ENCODE assay signal across 16 cellular contexts in genomic region chr2:85756822-85757435, GRCh38. TPM values are rescaled to one million over a fixed set of nuclear protein-coding genes. Genes with fewer than 3 reads are reported as not detected.
DNase-seq lines count a peak whose midpoint lies in the region; ATAC-seq, FAIRE-seq and TF ChIP-seq lines count a peak whose summit lies in the region.
"Had no signal": no experiment of that assay in that cellular context is flagged by ENCODE, and none has a peak within 500 bp of the region (broad histone marks: within the 10 kb centered on the region; RNA-seq: fewer than 3 reads in every experiment).

No MANE protein-coding gene starts in this region.

- no peak for DNase-seq in heart left ventricle
- no peak for DNase-seq in left cardiac atrium
- DNase-seq in fibroblast of pulmonary artery (ENCODE audit: low read depth) = no peak
- DNase-seq in osteoblast (ENCODE audit: insufficient read length, low spot score, missing footprints) = peak; percentile 81
- DNase-seq in smooth muscle cell (lab: John Stamatoyannopoulos, UW; ENCODE audit: unreplicated experiment) = no peak
- no peak for DNase-seq in GM12891 (ENCODE audit: insufficient read length, low spot score)
- no peak for DNase-seq in PC-3
- no peak for DNase-seq in NCI-H128 (lab: John Stamatoyannopoulos, UW; ENCODE audit: unreplicated experiment)
- DNase-seq: activated B cell treated with CpG ODN at 0.5 μM for 24 hours; activated T-cell treated with anti-CD3 and anti-CD28 coated beads for 4 hours; brain microvascular endothelial cell; immature natural killer cell; SIG-M5; stimulated activated CD4-positive, alpha-beta T cell treated with anti-CD3 and anti-CD28 coated beads, Interleukin-4, amount 100 ng/mL, for 24 hours had no signal

- no peaks in the 10 kb centered on the region for H3K9me2 ChIP-seq in PC-3 (replicated peaks; ENCODE audit: low read length)

- H3F3A ChIP-seq in smooth muscle cell (ENCODE audit: low read depth) (no peaks in the 10 kb centered on the region), PC-3 (ENCODE audit: low read length, unreplicated experiment) (no peaks in the 10 kb centered on the region)

- H3K36me3 ChIP-seq in heart left ventricle = peaks cover 0 to 6% (median 3%) of the 10 kb centered on the region in 9 donors
- H3K36me3 ChIP-seq in osteoblast (ENCODE audit: insufficient read depth, low read length) = peaks cover 11% of the 10 kb centered on the region
- H3K36me3 ChIP-seq in smooth muscle cell (ENCODE audit: low read depth) = no peaks in the 10 kb centered on the region
- H3K36me3 ChIP-seq in PC-3 (ENCODE audit: low read depth, low read length) = no peaks in the 10 kb centered on the region
- H3K36me3 ChIP-seq: brain microvascular endothelial cell, neutrophil had no signal

- BruUV-seq in PC-3 (replicated peaks; lab: Mats Ljungman, UMichigan) = no TSS peak

- H3K9me3 ChIP-seq in heart left ventricle (no peaks in the 10 kb centered on the region), osteoblast (ENCODE audit: low read depth, low read length) (no peaks in the 10 kb centered on the region), smooth muscle cell (replicated peaks; ENCODE audit: low read depth) (no peaks in the 10 kb centered on the region), PC-3 (ENCODE audit: low read length) (no peaks in the 10 kb centered on the region)
- H3K9me3 ChIP-seq: neutrophil had no signal

- H3K9ac ChIP-seq in smooth muscle cell (ENCODE audit: low read depth) (no peak overlapping the region), PC-3 (ENCODE audit: low read length) (no peak overlapping the region)

- H3K4me1 ChIP-seq in heart left ventricle = peaks cover 3 to 85% (median 52%) of the 10 kb centered on the region in 12 donors
- H3K4me1 ChIP-seq in osteoblast (ENCODE audit: insufficient read depth, low read length) = peaks cover 24% of the 10 kb centered on the region
- H3K4me1 ChIP-seq in smooth muscle cell (ENCODE audit: low read depth) = peaks cover 11% of the 10 kb centered on the region
- peaks cover 6% of the 10 kb centered on the region for H3K4me1 ChIP-seq in PC-3 (ENCODE audit: insufficient read depth, low read length)

- peaks cover 52% of the 10 kb centered on the region for H4K20me1 ChIP-seq in osteoblast (ENCODE audit: insufficient read depth, low read length)
- peaks cover 61% of the 10 kb centered on the region for H4K20me1 ChIP-seq in smooth muscle cell (ENCODE audit: low read depth)
- H4K20me1 ChIP-seq in PC-3 (ENCODE audit: low read length) = no peaks in the 10 kb centered on the region

- ATAC-seq in heart left ventricle (no peak), left cardiac atrium (no peak), PC-3 (no peak)

- intact Hi-C loops in heart left ventricle (cut with DNase I) = no loop called here
- intact Hi-C loops in left cardiac atrium (cut with DNase I) = no loop called here
- intact Hi-C loops in PC-3 (cut with micrococcal nuclease) = no loop called here

- TF ChIP-seq POLR2A in heart left ventricle (IDR thresholded peaks at IDR 0.05) = no peak
- no peak for TF ChIP-seq POLR2A in GM12891 (IDR thresholded peaks at IDR 0.05; ENCODE audit: low read depth, low read length)

- H2AFZ ChIP-seq in osteoblast (ENCODE audit: low read length) = no peak overlapping the region
- H2AFZ ChIP-seq in smooth muscle cell (ENCODE audit: low read depth) = no peak overlapping the region
- H2AFZ ChIP-seq in PC-3 (ENCODE audit: low read length) = no peak overlapping the region

- H3K4me3 ChIP-seq in heart left ventricle (peak overlapping the region in 11 of 12 donors; percentile 10 to 94 (median 88)), fibroblast of pulmonary artery (replicated peaks; ENCODE audit: low read depth, low read length) (peak overlapping the region; percentile 99), osteoblast (ENCODE audit: insufficient read depth, low read length) (no peak overlapping the region), smooth muscle cell (no peak overlapping the region), PC-3 (ENCODE audit: low read length) (no peak overlapping the region)

- POLR2A ChIA-PET in PC-3 (lab: Charles Lee; ENCODE audit: unreplicated experiment) = no interaction called here

- FAIRE-seq in GM12891 (lab: Jason Lieb, UNC) = no peak

- WGBS in heart left ventricle, 4 donors = 57 to 69% (median 62%) methylated on average over 9 of the region's 9 CpGs
- WGBS in smooth muscle cell (ENCODE audit: low lambda C conversion rate) = 89% methylated on average over 9 of the region's 9 CpGs

- CTCF ChIA-PET in PC-3 (lab: Charles Lee) = no interaction called here

- TF ChIP-seq CTCF in heart left ventricle (IDR thresholded peaks at IDR 0.05) (no peak), fibroblast of pulmonary artery (IDR thresholded peaks at IDR 0.05; ENCODE audit: low read length, missing control alignments) (no peak), osteoblast (IDR thresholded peaks at IDR 0.05; ENCODE audit: extremely low read depth, low read depth, low read length) (no peak), smooth muscle cell (IDR thresholded peaks at IDR 0.05; ENCODE audit: borderline replicate concordance, insufficient read depth, poor library complexity, severe bottlenecking) (no peak), PC-3 (conservative IDR thresholded peaks at IDR 0.05; ENCODE audit: low read depth, low read length) (no peak)

- H3K27ac ChIP-seq in heart left ventricle (peak overlapping the region in 4 of 12 donors; percentile 2 to 80 (median 6)), osteoblast (ENCODE audit: low read depth, low read length) (no peak overlapping the region), smooth muscle cell (ENCODE audit: low read depth) (no peak overlapping the region), PC-3 (ENCODE audit: low read length) (no peak overlapping the region)
- H3K27ac ChIP-seq: brain microvascular endothelial cell, epithelial cell of prostate, neutrophil had no signal

- peaks cover 0 to 34% (median 0%) of the 10 kb centered on the region in 9 donors for H3K27me3 ChIP-seq in heart left ventricle
- H3K27me3 ChIP-seq in osteoblast (ENCODE audit: insufficient read depth, low read length) = no peaks in the 10 kb centered on the region
- H3K27me3 ChIP-seq in smooth muscle cell (ENCODE audit: low read depth) = peaks cover 23% of the 10 kb centered on the region
- peaks cover 41% of the 10 kb centered on the region for H3K27me3 ChIP-seq in PC-3 (ENCODE audit: low read length)

- H3K79me2 ChIP-seq in osteoblast (ENCODE audit: insufficient read depth, low read length) = peaks cover 74% of the 10 kb centered on the region
- peaks cover 14% of the 10 kb centered on the region for H3K79me2 ChIP-seq in smooth muscle cell (ENCODE audit: low read depth)
- H3K79me2 ChIP-seq in PC-3 (ENCODE audit: low read length) = no peaks in the 10 kb centered on the region

- H3K4me2 ChIP-seq in osteoblast (ENCODE audit: insufficient read depth, low read length) (peak overlapping the region; percentile 94), smooth muscle cell (no peak overlapping the region), PC-3 (ENCODE audit: low read length) (no peak overlapping the region)

TF ChIP-seq in GM12891, 5 proteins besides CTCF, POLR2A, EP300 and RAD21:
- no peak for TF ChIP-seq TAF1 (IDR thresholded peaks at IDR 0.05; ENCODE audit: low read depth, low read length)
- no peak for TF ChIP-seq PAX5 (IDR thresholded peaks at IDR 0.05; ENCODE audit: insufficient read depth, low read length, severe bottlenecking)
- no peak for TF ChIP-seq POU2F2 (IDR thresholded peaks at IDR 0.05; ENCODE audit: low read depth, low read length)
- no peak for TF ChIP-seq SPI1 (IDR thresholded peaks at IDR 0.05; ENCODE audit: low read depth, low read length)
- TF ChIP-seq POLR2AphosphoS5 (IDR thresholded peaks at IDR 0.05; ENCODE audit: low read depth, low read length) = no peak

RNA-seq across cellular contexts. Expression of gene ATOH8, which starts 3.1 kb away (rescaled TPM):
- total RNA-seq in heart left ventricle = 100 to 1,000 TPM in 1 of 9 donors, 10 to 100 TPM in 8; 11.8 to 103 (median 18.5) TPM
- 10 to 100 TPM; 22.9 to 37.9 TPM for polyA plus RNA-seq in heart left ventricle
- 10 to 100 TPM; 23.4 to 29.1 TPM for total RNA-seq in left cardiac atrium
- 18.6 and 35.1 TPM in 2 replicates for total RNA-seq in osteoblast
- 5.2 and 6.5 TPM in 2 replicates for total RNA-seq in smooth muscle cell
- polyA plus RNA-seq in smooth muscle cell = 4.6 and 5.2 TPM in 2 replicates
- polyA plus RNA-seq in GM12891 (2012; ENCODE audit: low read depth, missing spikeins) = 0.05 TPM
- 0.04 TPM in 1 of 2 replicates, not detected in the other for total RNA-seq in PC-3 (2014; rRNA removed)
- total RNA-seq: activated B cell treated with CpG ODN at 0.5 μM for 24 hours had no signal
- polyA plus RNA-seq: immature natural killer cell had no signal

Comparison
In these comparisons a context has a peak if more than half of its experiments do, and no peak if none do; other contexts are left out.
1. H3K4me3 ChIP-seq: peak in heart left ventricle (11 of 12) and fibroblast of pulmonary artery (single experiment); none in osteoblast (single experiment), smooth muscle cell (single experiment) and PC-3 (single experiment).